ENCODE assay signal across 1 cellular context in the genomic region with DNA sequence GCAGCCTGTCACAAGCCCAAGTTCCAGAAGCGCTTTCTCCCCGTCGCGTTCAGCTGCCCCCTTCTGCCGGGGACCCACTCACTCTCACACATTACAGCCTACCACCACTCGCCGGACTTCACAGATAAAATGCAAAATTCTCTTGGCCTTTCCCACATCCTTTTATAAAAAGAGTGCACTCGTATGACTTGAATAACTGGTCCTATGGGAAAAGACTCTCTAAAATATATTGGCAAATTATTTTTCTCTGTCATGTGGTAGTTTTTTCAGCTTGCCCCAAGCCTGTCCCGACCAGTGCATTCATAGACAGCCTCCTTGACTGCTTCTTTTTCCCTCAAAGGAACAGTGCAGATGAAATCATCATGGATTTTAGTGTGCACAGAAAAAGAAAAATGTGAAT.
TF ChIP-seq lines count a peak whose summit lies in the region.

No MANE protein-coding gene starts in this region.

TF ChIP-seq in endothelial cell of umbilical vein, 7 proteins besides CTCF, POLR2A, EP300 and RAD21 (continued from another document):
- no peak for TF ChIP-seq GATA2 (IDR thresholded peaks at IDR 0.05; ENCODE audit: insufficient read depth, insufficient read length, low read depth, low read length)
